In genomic region chr12:113140706-113141105, GRCh38 we compare ENCODE assay signal across 1 cellular context.
TF ChIP-seq lines count a peak whose summit lies in the region.

No MANE protein-coding gene starts in this region.

TF ChIP-seq in H1, 55 proteins besides CTCF, POLR2A, EP300 and RAD21:
- TF ChIP-seq POU5F1 (IDR thresholded peaks at IDR 0.05; ENCODE audit: low read depth, low read length) (no peak), JUND (IDR thresholded peaks at IDR 0.05; ENCODE audit: low read length) (no peak)
